In genomic region chr1:12173631-12174121, GRCh38 we compare ENCODE assay signal across 9 cellular contexts. TPM values are rescaled to one million over a fixed set of nuclear protein-coding genes. Genes with fewer than 3 reads are reported as not detected.
DNase-seq lines count a peak whose midpoint lies in the region; ATAC-seq, FAIRE-seq and TF ChIP-seq lines count a peak whose summit lies in the region.
"Had no signal": no experiment of that assay in that cellular context is flagged by ENCODE, and none has a peak within 500 bp of the region (broad histone marks: within the 10 kb centered on the region; RNA-seq: fewer than 3 reads in every experiment).

No MANE protein-coding gene starts in this region.

- H3K4ac ChIP-seq in neuronal stem cell (ENCODE audit: low read length): no peak overlapping the region

- peaks cover 3% of the 10 kb centered on the region for H3K27me3 Mint-ChIP-seq in activated naive CD8-positive, alpha-beta T cell treated with anti-CD3 and anti-CD28 coated beads, Interleukin-2, amount 50 U/mL, for 24 hours
- H3K27me3 Mint-ChIP-seq in osteocyte (ENCODE audit: unreplicated experiment): no peaks in the 10 kb centered on the region

- H3K4me3 Mint-ChIP-seq in activated naive CD8-positive, alpha-beta T cell treated with anti-CD3 and anti-CD28 coated beads, Interleukin-2, amount 50 U/mL, for 24 hours: peak overlapping the region; percentile 83
- H3K4me3 Mint-ChIP-seq in osteocyte (ENCODE audit: unreplicated experiment): no peak overlapping the region

- TF ChIP-seq CTCF in AG04450 (IDR thresholded peaks at IDR 0.05; ENCODE audit: low read depth, low read length): no peak
- no peak for TF ChIP-seq CTCF in osteocyte (IDR thresholded peaks at IDR 0.05)

- no peaks in the 10 kb centered on the region for H3K36me3 ChIP-seq in neuronal stem cell (replicated peaks in 1 of 2; ENCODE audit: control insufficient read depth in 2 of 2, insufficient read depth in 2 of 2, low read length in 2 of 2)

- H3K27me3 ChIP-seq in AG04450 (ENCODE audit: control insufficient read depth, insufficient read depth, low read length): no peaks in the 10 kb centered on the region
- peaks cover 0 to 14% (median 0%) of the 10 kb centered on the region in 3 experiments for H3K27me3 ChIP-seq in neuronal stem cell (ENCODE audit: control insufficient read depth in 3 of 3, insufficient read depth in 3 of 3, low read depth in 1 of 3, low read length in 3 of 3)

- CTCF ChIA-PET in AG04450 (lab: Charles Lee): interaction anchor here (0.9 kb wide), 1 partner anchor 49 kb away, joined by 4 read pairs; no protein-coding TSS in a partner anchor

- no peak overlapping the region for H4K8ac ChIP-seq in neuronal stem cell (ENCODE audit: low read depth, low read length)

- no peak overlapping the region for H2BK120ac ChIP-seq in neuronal stem cell (ENCODE audit: low read depth, low read length)

- H2AFZ ChIP-seq in neuronal stem cell (ENCODE audit: low read length): no peak overlapping the region

- no peak overlapping the region for H3K4me2 ChIP-seq in neuronal stem cell (ENCODE audit: insufficient read depth, low read length, poor library complexity, severe bottlenecking)

- no peak overlapping the region for H3K9ac ChIP-seq in neuronal stem cell (ENCODE audit: low read depth, low read length, poor library complexity)

- H3K4me1 Mint-ChIP-seq in activated naive CD8-positive, alpha-beta T cell treated with anti-CD3 and anti-CD28 coated beads, Interleukin-2, amount 50 U/mL, for 24 hours: peaks cover 96% of the 10 kb centered on the region
- peaks cover 40% of the 10 kb centered on the region for H3K4me1 Mint-ChIP-seq in osteocyte (ENCODE audit: unreplicated experiment)

- peak overlapping the region; percentile 98 for H3K27ac Mint-ChIP-seq in activated naive CD8-positive, alpha-beta T cell treated with anti-CD3 and anti-CD28 coated beads, Interleukin-2, amount 50 U/mL, for 24 hours
- H3K27ac Mint-ChIP-seq in osteocyte (ENCODE audit: unreplicated experiment): no peak overlapping the region

- peaks cover 5% of the 10 kb centered on the region for H3K9me3 Mint-ChIP-seq in activated naive CD8-positive, alpha-beta T cell treated with anti-CD3 and anti-CD28 coated beads, Interleukin-2, amount 50 U/mL, for 24 hours
- no peaks in the 10 kb centered on the region for H3K9me3 Mint-ChIP-seq in osteocyte (ENCODE audit: unreplicated experiment)

- no peak overlapping the region for H3K14ac ChIP-seq in neuronal stem cell (ENCODE audit: low read length)

- FAIRE-seq in HTR-8/SVneo (lab: Jason Lieb, UNC): no peak
- FAIRE-seq: A204.1 had no signal

- ATAC-seq in activated naive CD8-positive, alpha-beta T cell treated with anti-CD3 and anti-CD28 coated beads, Interleukin-2, amount 50 U/mL, for 24 hours: peak; percentile 35

- H2BK5ac ChIP-seq in neuronal stem cell (ENCODE audit: low read length): no peak overlapping the region

- peak overlapping the region; percentile 8 for H2AK5ac ChIP-seq in neuronal stem cell (ENCODE audit: low read depth, low read length)

- no peaks in the 10 kb centered on the region for H3K9me3 ChIP-seq in AG04450 (ENCODE audit: control insufficient read depth, insufficient read depth, low read length)
- peaks cover 0 to 1% of the 10 kb centered on the region in 2 donors for H3K9me3 ChIP-seq in neuronal stem cell (replicated peaks in 1 of 2; ENCODE audit: control insufficient read depth in 2 of 2, insufficient read depth in 1 of 2, low read depth in 1 of 2, low read length in 2 of 2)

- peak overlapping the region; percentile 43 for H2BK12ac ChIP-seq in neuronal stem cell (ENCODE audit: low read length)

- H2BK15ac ChIP-seq in neuronal stem cell (ENCODE audit: low read length): peak overlapping the region; percentile 54

- WGBS in neuronal stem cell (ENCODE audit: extremely low coverage in 2 of 2, insufficient read length in 2 of 2, insufficient replicate concordance in 1 of 2), 2 donors: no CpG with 5 or more reads among the region's 11 CpGs

- H4K91ac ChIP-seq in neuronal stem cell (ENCODE audit: low read depth, low read length, poor library complexity): no peak overlapping the region

- POLR2A ChIA-PET in AG04450 (lab: Yijun Ruan, JAX): no interaction called here

- H3K23ac ChIP-seq in neuronal stem cell (ENCODE audit: low read depth, low read length, poor library complexity): no peak overlapping the region

- no peaks in the 10 kb centered on the region for H3K79me1 ChIP-seq in neuronal stem cell (ENCODE audit: low read depth, low read length)

- peaks cover 21% of the 10 kb centered on the region in 2 donors for H3K4me1 ChIP-seq in neuronal stem cell (ENCODE audit: control insufficient read depth in 2 of 2, insufficient read depth in 1 of 2, low read depth in 1 of 2, low read length in 2 of 2)

- peak overlapping the region; percentile 77 for H3K18ac ChIP-seq in neuronal stem cell (ENCODE audit: low read length)

- H3K4me3 ChIP-seq in AG04450 (ENCODE audit: low read depth, low read length) (no peak overlapping the region), neuronal stem cell (ENCODE audit: low read length in 2 of 2) (no peak overlapping the region)

- peaks cover 63% of the 10 kb centered on the region for H3K36me3 Mint-ChIP-seq in activated naive CD8-positive, alpha-beta T cell treated with anti-CD3 and anti-CD28 coated beads, Interleukin-2, amount 50 U/mL, for 24 hours (ENCODE audit: low read depth)
- no peaks in the 10 kb centered on the region for H3K36me3 Mint-ChIP-seq in osteocyte (ENCODE audit: unreplicated experiment)

- no peak for DNase-seq in AG04450 (ENCODE audit: low read depth, low spot score)
- DNase-seq in T-helper 22 cell (ENCODE audit: low read depth): peak; percentile 97
- peak; percentile 92 for DNase-seq in activated naive CD8-positive, alpha-beta T cell treated with anti-CD3 and anti-CD28 coated beads, Interleukin-2, amount 50 U/mL, for 24 hours
- DNase-seq in neuronal stem cell (ENCODE audit: low spot score): no peak
- no peak for DNase-seq in NCI-H2029 (lab: John Stamatoyannopoulos, UW)
- no peak for DNase-seq in osteocyte (ENCODE audit: extremely low spot score, unreplicated experiment)
- no peak for DNase-seq in HTR-8/SVneo (ENCODE audit: insufficient read length, low spot score)

- peak overlapping the region; percentile 11 for H3K27ac ChIP-seq in AG04450 (ENCODE audit: low read depth, low read length)
- no peak overlapping the region for H3K27ac ChIP-seq in neuronal stem cell (replicated peaks; ENCODE audit: low read length)
- H3K27ac ChIP-seq in temporal lobe (ENCODE audit: low read depth, low read length): peak overlapping the region; percentile 0

RNA-seq across cellular contexts. Expression of gene TNFRSF1B, which starts 6.9 kb away (rescaled TPM):
- polyA plus RNA-seq in AG04450 (2011; rRNA removed): 5.9 and 6.2 TPM in 2 replicates
- polyA minus RNA-seq in AG04450 (2011; rRNA and poly(A)+ RNA removed): 8.9 and 12.5 TPM in 2 replicates
- 0.73 TPM for polyA plus RNA-seq in neuronal stem cell (2013, experiment 1 of 2)
- 0.68 TPM for polyA plus RNA-seq in neuronal stem cell (2013, experiment 2 of 2)
- 2.0 TPM for total RNA-seq in temporal lobe
- total RNA-seq in osteocyte: 3.7 and 7.4 TPM in 2 replicates

RNA-seq across cellular contexts. Expression of gene VPS13D, which starts 56.2 kb away (rescaled TPM):
- polyA plus RNA-seq in AG04450 (2011; rRNA removed): 18.3 and 19.0 TPM in 2 replicates
- 60.6 and 65.4 TPM in 2 replicates for polyA minus RNA-seq in AG04450 (2011; rRNA and poly(A)+ RNA removed)
- 4.5 TPM for polyA plus RNA-seq in neuronal stem cell (2013, experiment 1 of 2)
- 4.2 TPM for polyA plus RNA-seq in neuronal stem cell (2013, experiment 2 of 2)
- 52.1 TPM for total RNA-seq in temporal lobe
- 41.1 and 45.3 TPM in 2 replicates for total RNA-seq in osteocyte

Comparison
In these comparisons a context has a peak if more than half of its experiments do, and no peak if none do; other contexts are left out.
1. DNase-seq: peak in T-helper 22 cell (single experiment) and activated naive CD8-positive, alpha-beta T cell treated with anti-CD3 and anti-CD28 coated beads, Interleukin-2, amount 50 U/mL, for 24 hours (single experiment); none in AG04450 (single experiment), neuronal stem cell (single experiment), NCI-H2029 (single experiment), osteocyte (single experiment) and HTR-8/SVneo (single experiment).